Comparison of ENCODE assay signal across 1 cellular context in genomic region chr11:86592659-86593451, GRCh38.
TF ChIP-seq lines count a peak whose summit lies in the region.

No MANE protein-coding gene starts in this region.

TF ChIP-seq in K562, 482 proteins besides CTCF, POLR2A, EP300 and RAD21 (continued from another document and continues in another):
- TF ChIP-seq AFF1 (IDR thresholded peaks at IDR 0.05; ENCODE audit: low read depth in 1 of 2, partially characterized antibody in 2 of 2) (no peak), NELFE (IDR thresholded peaks at IDR 0.05; ENCODE audit: insufficient read depth, insufficient read length) (no peak), HOMEZ (CRISPR knock-in tag; IDR thresholded peaks at IDR 0.05) (no peak), HMBOX1 (IDR thresholded peaks at IDR 0.05) (peak; percentile 84), HBP1 (CRISPR knock-in tag; IDR thresholded peaks at IDR 0.05) (no peak), STAT5A (IDR thresholded peaks at IDR 0.05; ENCODE audit: borderline replicate concordance, low read length) (no peak), SMARCA4 (IDR thresholded peaks at IDR 0.05) (peak; percentile 69), BRD4 (IDR thresholded peaks at IDR 0.05) (no peak), VEZF1 (CRISPR knock-in tag; IDR thresholded peaks at IDR 0.05) (peak; percentile 34), POU5F1 (IDR thresholded peaks at IDR 0.05; ENCODE audit: borderline replicate concordance, low read depth, low read length, partially characterized antibody) (no peak), KDM1A (IDR thresholded peaks at IDR 0.05) (peak in 1 of 2 experiments; percentile 34; a peak in 1 of 4 replicates), TCF15 (CRISPR knock-in tag; IDR thresholded peaks at IDR 0.05) (no peak), LARP7 (IDR thresholded peaks at IDR 0.05) (no peak), SNAPC5 (CRISPR knock-in tag; IDR thresholded peaks at IDR 0.05) (no peak), JUN (IDR thresholded peaks at IDR 0.05; ENCODE audit: borderline replicate concordance, low read depth, low read length) (peak; percentile 76), JUN (CRISPR knock-in tag; IDR thresholded peaks at IDR 0.05; ENCODE audit: borderline replicate concordance) (no peak), MTA3 (IDR thresholded peaks at IDR 0.05; ENCODE audit: borderline replicate concordance) (0 out of 2 replicates have a peak, but pooled peaks have one; percentile 31), SREBF1 (IDR thresholded peaks at IDR 0.05; ENCODE audit: borderline replicate concordance, low read depth, low read length) (no peak), PBX2 (CRISPR knock-in tag; IDR thresholded peaks at IDR 0.05; ENCODE audit: low read depth) (no peak), PBX2 (tag; conservative IDR thresholded peaks at IDR 0.05; ENCODE audit: low read depth) (0 out of 2 replicates have a peak, but pooled peaks have one; percentile 36), E2F6 (IDR thresholded peaks at IDR 0.05; ENCODE audit: borderline replicate concordance in 1 of 2, extremely low read depth in 1 of 2, insufficient read depth in 1 of 2, insufficient read length in 1 of 2, low read depth in 1 of 2, low read length in 1 of 2, poor library complexity in 1 of 2, severe bottlenecking in 1 of 2) (no peak), JUNB (CRISPR knock-in tag; conservative IDR thresholded peaks at IDR 0.05) (no peak), CREM (IDR thresholded peaks at IDR 0.05; ENCODE audit: low read depth) (peak; percentile 28), PTTG1 (tag; IDR thresholded peaks at IDR 0.05; ENCODE audit: low read depth) (no peak), ADNP (tag; IDR thresholded peaks at IDR 0.05) (no peak), ATF1 (CRISPR knock-in tag; IDR thresholded peaks at IDR 0.05) (no peak), ATF1 (tag; IDR thresholded peaks at IDR 0.05) (0 out of 2 replicates have a peak, but pooled peaks have one; percentile 19), ZNF518B (CRISPR knock-in tag; IDR thresholded peaks at IDR 0.05) (no peak), NR2C1 (IDR thresholded peaks at IDR 0.05) (peak; percentile 77), NR2C1 (tag; IDR thresholded peaks at IDR 0.05) (peak; percentile 89)
